1 cellular context compared by ENCODE assay signal in the genomic region with DNA sequence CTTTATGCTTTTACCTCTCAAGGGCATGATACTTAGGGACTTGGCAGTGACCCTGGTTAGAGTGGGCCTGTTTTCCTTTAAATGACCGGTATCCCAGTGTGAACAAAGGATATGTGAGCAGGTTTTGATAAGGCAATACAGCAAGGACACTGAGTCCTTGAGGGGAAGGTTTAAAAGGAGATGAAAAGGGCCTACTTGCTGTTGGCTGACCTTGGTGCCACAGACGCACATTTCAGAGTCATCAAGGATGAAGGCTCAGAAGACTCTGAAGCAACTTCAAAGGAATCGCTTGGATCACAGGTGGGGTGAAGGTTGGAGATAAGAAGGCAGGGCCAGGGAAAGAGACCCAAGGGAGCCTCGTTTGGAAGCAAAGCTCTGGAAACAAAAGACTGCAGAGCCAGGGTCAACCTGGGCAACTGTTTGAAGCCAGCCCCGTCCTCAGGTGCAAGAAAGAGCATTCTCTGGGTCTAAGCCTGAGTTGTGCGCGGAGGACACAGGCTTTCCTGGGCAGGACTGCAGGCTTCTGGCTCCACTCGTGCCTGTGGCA.
TF ChIP-seq lines count a peak whose summit lies in the region.

No MANE protein-coding gene starts in this region.

TF ChIP-seq in HCT116, 20 proteins besides CTCF, POLR2A, EP300 and RAD21:
- TF ChIP-seq TCF7L2 (IDR thresholded peaks at IDR 0.05; ENCODE audit: borderline replicate concordance, extremely low read depth, insufficient read depth, insufficient read length) (peak; percentile 100), FOSL1 (IDR thresholded peaks at IDR 0.05; ENCODE audit: low read depth) (no peak)
